ENCODE assay signal across 1 cellular context in genomic region chr9:124511891-124512805, GRCh38.
A peak's percentile ranks its signal among the peaks of the same experiment; 100 is the strongest.
TF ChIP-seq lines count a peak whose summit lies in the region.

No MANE protein-coding gene starts in this region.

TF ChIP-seq in K562, 482 proteins besides CTCF, POLR2A, EP300 and RAD21 (continued from another document and continues in another):
- no peak for TF ChIP-seq ZBTB11 (CRISPR knock-in tag; IDR thresholded peaks at IDR 0.05)
- TF ChIP-seq HINFP (tag; conservative IDR thresholded peaks at IDR 0.05; ENCODE audit: low read depth), result no peak
- TF ChIP-seq ZNF3 (CRISPR knock-in tag; IDR thresholded peaks at IDR 0.05), result no peak
- TF ChIP-seq MTA2 (IDR thresholded peaks at IDR 0.05; ENCODE audit: low read depth), result peak; percentile 37; the same call in 1 of the 2 replicates
- no peak for TF ChIP-seq ZNF146 (CRISPR knock-in tag; IDR thresholded peaks at IDR 0.05; ENCODE audit: unreplicated experiment)
- peak; percentile 39 for TF ChIP-seq CXXC5 (CRISPR knock-in tag; IDR thresholded peaks at IDR 0.05)
- peak in 1 of 2 experiments; percentile 70; a peak in 3 of 4 replicates for TF ChIP-seq MNT (conservative IDR thresholded peaks at IDR 0.05)
- no peak for TF ChIP-seq SMC3 (conservative IDR thresholded peaks at IDR 0.05; ENCODE audit: insufficient read depth, low read depth, low read length)
- 0 out of 2 replicates have a peak, but pooled peaks have one; percentile 31 for TF ChIP-seq ELF4 (CRISPR knock-in tag; IDR thresholded peaks at IDR 0.05)
- TF ChIP-seq SMARCC2 (IDR thresholded peaks at IDR 0.05; ENCODE audit: low read depth), result no peak
- TF ChIP-seq TSC22D4 (tag; IDR thresholded peaks at IDR 0.05), result no peak
- TF ChIP-seq HES1 (IDR thresholded peaks at IDR 0.05; ENCODE audit: low read depth), result no peak
- TF ChIP-seq TAL1 (IDR thresholded peaks at IDR 0.05), result peak; percentile 56; the same call in 1 of the 2 replicates
- TF ChIP-seq PML (IDR thresholded peaks at IDR 0.05; ENCODE audit: low read length), result no peak
- 0 out of 2 replicates have a peak, but pooled peaks have one; percentile 61 for TF ChIP-seq HDGF (IDR thresholded peaks at IDR 0.05)
- TF ChIP-seq ZNF217 (CRISPR knock-in tag; IDR thresholded peaks at IDR 0.05), result no peak
- 0 out of 2 replicates have a peak, but pooled peaks have one; percentile 28 for TF ChIP-seq EGR1 (conservative IDR thresholded peaks at IDR 0.05)
- peak; percentile 85 for TF ChIP-seq LARP7 (IDR thresholded peaks at IDR 0.05)
- TF ChIP-seq TRIM25 (IDR thresholded peaks at IDR 0.05; ENCODE audit: borderline replicate concordance), result peak; percentile 43; the same call in 1 of the 2 replicates
- TF ChIP-seq, protein P1, sequence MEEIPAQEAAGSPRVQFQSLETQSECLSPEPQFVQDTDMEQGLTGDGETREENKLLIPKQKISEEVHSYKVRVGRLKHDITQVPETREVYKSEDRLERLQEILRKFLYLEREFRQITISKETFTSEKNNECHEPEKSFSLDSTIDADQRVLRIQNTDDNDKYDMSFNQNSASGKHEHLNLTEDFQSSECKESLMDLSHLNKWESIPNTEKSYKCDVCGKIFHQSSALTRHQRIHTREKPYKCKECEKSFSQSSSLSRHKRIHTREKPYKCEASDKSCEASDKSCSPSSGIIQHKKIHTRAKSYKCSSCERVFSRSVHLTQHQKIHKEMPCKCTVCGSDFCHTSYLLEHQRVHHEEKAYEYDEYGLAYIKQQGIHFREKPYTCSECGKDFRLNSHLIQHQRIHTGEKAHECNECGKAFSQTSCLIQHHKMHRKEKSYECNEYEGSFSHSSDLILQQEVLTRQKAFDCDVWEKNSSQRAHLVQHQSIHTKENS (CRISPR knock-in tag; IDR thresholded peaks at IDR 0.05), result no peak
- TF ChIP-seq RBM39 (optimal IDR thresholded peaks at IDR 0.05; ENCODE audit: low read depth, low read length), result no peak
- no peak for TF ChIP-seq PHF21A (IDR thresholded peaks at IDR 0.05; ENCODE audit: borderline replicate concordance, low read depth)
- TF ChIP-seq, protein P2, sequence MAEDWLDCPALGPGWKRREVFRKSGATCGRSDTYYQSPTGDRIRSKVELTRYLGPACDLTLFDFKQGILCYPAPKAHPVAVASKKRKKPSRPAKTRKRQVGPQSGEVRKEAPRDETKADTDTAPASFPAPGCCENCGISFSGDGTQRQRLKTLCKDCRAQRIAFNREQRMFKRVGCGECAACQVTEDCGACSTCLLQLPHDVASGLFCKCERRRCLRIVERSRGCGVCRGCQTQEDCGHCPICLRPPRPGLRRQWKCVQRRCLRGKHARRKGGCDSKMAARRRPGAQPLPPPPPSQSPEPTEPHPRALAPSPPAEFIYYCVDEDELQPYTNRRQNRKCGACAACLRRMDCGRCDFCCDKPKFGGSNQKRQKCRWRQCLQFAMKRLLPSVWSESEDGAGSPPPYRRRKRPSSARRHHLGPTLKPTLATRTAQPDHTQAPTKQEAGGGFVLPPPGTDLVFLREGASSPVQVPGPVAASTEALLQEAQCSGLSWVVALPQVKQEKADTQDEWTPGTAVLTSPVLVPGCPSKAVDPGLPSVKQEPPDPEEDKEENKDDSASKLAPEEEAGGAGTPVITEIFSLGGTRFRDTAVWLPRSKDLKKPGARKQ (CRISPR knock-in tag; IDR thresholded peaks at IDR 0.05), result no peak
- no peak for TF ChIP-seq U2AF2 (optimal IDR thresholded peaks at IDR 0.05; ENCODE audit: low read depth, low read length)
- peak; percentile 60; the same call in 1 of the 2 replicates for TF ChIP-seq RB1 (IDR thresholded peaks at IDR 0.05; ENCODE audit: low read depth)
- no peak for TF ChIP-seq ZHX1 (conservative IDR thresholded peaks at IDR 0.05; ENCODE audit: low read length)
- 0 out of 2 replicates have a peak, but pooled peaks have one; percentile 59 for TF ChIP-seq ZNF224 (CRISPR knock-in tag; IDR thresholded peaks at IDR 0.05)
- TF ChIP-seq NFIC (IDR thresholded peaks at IDR 0.05), result peak; percentile 43
- no peak for TF ChIP-seq MXI1 (IDR thresholded peaks at IDR 0.05; ENCODE audit: low read depth, low read length)
- peak; percentile 65; the same call in 1 of the 2 replicates for TF ChIP-seq EP400 (IDR thresholded peaks at IDR 0.05)
- TF ChIP-seq ZNF395 (CRISPR knock-in tag; IDR thresholded peaks at IDR 0.05), result no peak
- TF ChIP-seq SIN3B (IDR thresholded peaks at IDR 0.05; ENCODE audit: low read depth), result no peak
- 0 out of 2 replicates have a peak, but pooled peaks have one; percentile 25 for TF ChIP-seq TEAD4 (IDR thresholded peaks at IDR 0.05; ENCODE audit: low read length)
- TF ChIP-seq TEAD4 (CRISPR knock-in tag; IDR thresholded peaks at IDR 0.05; ENCODE audit: borderline replicate concordance), result no peak
- TF ChIP-seq NR2C1 (IDR thresholded peaks at IDR 0.05), result no peak
- no peak for TF ChIP-seq NR2C1 (tag; IDR thresholded peaks at IDR 0.05)
- TF ChIP-seq ZNF165 (CRISPR knock-in tag; IDR thresholded peaks at IDR 0.05; ENCODE audit: borderline replicate concordance), result no peak
- TF ChIP-seq THRB (CRISPR knock-in tag; conservative IDR thresholded peaks at IDR 0.05), result peak; percentile 70; the same call in 1 of the 2 replicates
- 0 out of 2 replicates have a peak, but pooled peaks have one; percentile 44 for TF ChIP-seq MYNN (IDR thresholded peaks at IDR 0.05)
- no peak for TF ChIP-seq MYNN (CRISPR knock-in tag; IDR thresholded peaks at IDR 0.05)
- TF ChIP-seq ZSCAN32 (CRISPR knock-in tag; IDR thresholded peaks at IDR 0.05), result no peak
- TF ChIP-seq DPF2 (IDR thresholded peaks at IDR 0.05), result peak; percentile 78
- no peak for TF ChIP-seq PHB2 (IDR thresholded peaks at IDR 0.05; ENCODE audit: low read depth)
- no peak for TF ChIP-seq NR4A1 (CRISPR knock-in tag; IDR thresholded peaks at IDR 0.05)
- 0 out of 2 replicates have a peak, but pooled peaks have one; percentile 39 for TF ChIP-seq NR4A1 (tag; IDR thresholded peaks at IDR 0.05)
- TF ChIP-seq, protein P3, sequence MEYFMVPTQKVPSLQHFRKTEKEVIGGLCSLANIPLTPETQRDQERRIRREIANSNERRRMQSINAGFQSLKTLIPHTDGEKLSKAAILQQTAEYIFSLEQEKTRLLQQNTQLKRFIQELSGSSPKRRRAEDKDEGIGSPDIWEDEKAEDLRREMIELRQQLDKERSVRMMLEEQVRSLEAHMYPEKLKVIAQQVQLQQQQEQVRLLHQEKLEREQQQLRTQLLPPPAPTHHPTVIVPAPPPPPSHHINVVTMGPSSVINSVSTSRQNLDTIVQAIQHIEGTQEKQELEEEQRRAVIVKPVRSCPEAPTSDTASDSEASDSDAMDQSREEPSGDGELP (CRISPR knock-in tag; IDR thresholded peaks at IDR 0.05; ENCODE audit: borderline replicate concordance), result peak; percentile 43; the same call in 1 of the 2 replicates
- peak; percentile 82 for TF ChIP-seq CBFA2T3 (IDR thresholded peaks at IDR 0.05)
- no peak for TF ChIP-seq ZFP30 (CRISPR knock-in tag; IDR thresholded peaks at IDR 0.05; ENCODE audit: borderline replicate concordance)
